In genomic region chr9:137303031-137303892, GRCh38 we compare ENCODE assay signal across 2 cellular contexts.
TF ChIP-seq lines count a peak whose summit lies in the region.

No MANE protein-coding gene starts in this region.

TF ChIP-seq in GM12878, 131 proteins besides CTCF, POLR2A, EP300 and RAD21:
- TF ChIP-seq HDGF (IDR thresholded peaks at IDR 0.05): no peak
- TF ChIP-seq MLLT1 (IDR thresholded peaks at IDR 0.05): peak; percentile 38; the same call in 1 of the 2 replicates
- TF ChIP-seq HDAC2 (IDR thresholded peaks at IDR 0.05): peak; percentile 35; the same call in 1 of the 2 replicates

TF ChIP-seq in liver, 16 proteins besides CTCF, POLR2A, EP300 and RAD21:
- no peak for TF ChIP-seq RXRA (IDR thresholded peaks at IDR 0.05)
- TF ChIP-seq SP1 (IDR thresholded peaks at IDR 0.05): no peak
- no peak for TF ChIP-seq FOXA2 (IDR thresholded peaks at IDR 0.05)
- no peak for TF ChIP-seq HNF4A (conservative IDR thresholded peaks at IDR 0.05)
- TF ChIP-seq REST (IDR thresholded peaks at IDR 0.05): no peak
- TF ChIP-seq ATF3 (IDR thresholded peaks at IDR 0.05): no peak
- TF ChIP-seq FOXA1 (IDR thresholded peaks at IDR 0.05): no peak
- no peak for TF ChIP-seq MAX (IDR thresholded peaks at IDR 0.05)
- no peak for TF ChIP-seq TAF1 (conservative IDR thresholded peaks at IDR 0.05)
- no peak for TF ChIP-seq JUND (IDR thresholded peaks at IDR 0.05)
- no peak for TF ChIP-seq EGR1 (IDR thresholded peaks at IDR 0.05; ENCODE audit: low read depth in 2 of 2)
- no peak for TF ChIP-seq ZBTB33 (IDR thresholded peaks at IDR 0.05)
- TF ChIP-seq HNF4G (IDR thresholded peaks at IDR 0.05): no peak
- TF ChIP-seq GABPA (IDR thresholded peaks at IDR 0.05 in 1 of 2, conservative IDR thresholded peaks at IDR 0.05 in 1 of 2): no peak
- no peak for TF ChIP-seq NR2F2 (IDR thresholded peaks at IDR 0.05)
